In the genomic region with DNA sequence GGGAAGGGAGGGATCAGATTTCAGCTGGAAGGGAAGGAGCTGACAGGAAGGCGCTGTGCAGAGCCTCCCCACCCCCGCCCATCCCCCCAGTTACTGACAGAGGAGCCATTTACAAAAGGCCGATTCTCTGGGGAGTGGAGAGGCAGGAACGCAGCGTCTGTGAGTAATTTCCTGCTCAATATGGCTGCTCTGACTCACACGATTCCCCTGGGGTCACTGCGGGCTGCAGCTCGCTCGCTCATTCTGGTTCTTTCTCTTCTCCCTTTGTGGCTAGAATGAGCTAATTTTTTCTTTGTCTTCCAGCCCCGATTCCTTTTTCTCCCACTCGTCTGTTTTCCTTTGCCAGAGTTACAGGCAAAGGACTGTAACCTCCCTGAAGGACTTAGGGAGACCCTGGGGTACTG, we compare ENCODE assay signal across 8 cellular contexts. TPM values are rescaled to one million over a fixed set of nuclear protein-coding genes. Genes with fewer than 3 reads are reported as not detected.
DNase-seq lines count a peak whose midpoint lies in the region; ATAC-seq and FAIRE-seq lines count a peak whose summit lies in the region.

No MANE protein-coding gene starts in this region.

- H3K4me2 ChIP-seq in neuronal stem cell (ENCODE audit: insufficient read depth, low read length, poor library complexity, severe bottlenecking): peak overlapping the region; percentile 58

- peaks cover 40 to 55% of the 10 kb centered on the region in 2 donors for H3K4me1 ChIP-seq in neuronal stem cell (ENCODE audit: control insufficient read depth in 2 of 2, insufficient read depth in 1 of 2, low read depth in 1 of 2, low read length in 2 of 2)

- H3K79me1 ChIP-seq in neuronal stem cell (ENCODE audit: low read depth, low read length): peaks cover 8% of the 10 kb centered on the region

- DNase-seq in DMS153 (lab: John Stamatoyannopoulos, UW): peak; percentile 96
- peak; percentile 97 for DNase-seq in Kasumi-1 (lab: John Stamatoyannopoulos, UW)
- peak; percentile 97 for DNase-seq in SIG-M5 treated with dmso at 0.1 percent for 504 hours (lab: John Stamatoyannopoulos, UW; ENCODE audit: unreplicated experiment)
- peak; percentile 23 to 67 (median 36) for DNase-seq in activated naive CD4-positive, alpha-beta T cell (lab: John Stamatoyannopoulos, UW)
- DNase-seq in frontal cortex (ENCODE audit: low spot score in 2 of 2): peak; percentile 74 to 84
- DNase-seq in neuronal stem cell (ENCODE audit: low spot score): peak; percentile 90
- DNase-seq in substantia nigra (lab: John Stamatoyannopoulos, UW): peak in 48 of 49 donors; percentile 40 to 94 (median 80)

- ATAC-seq in GM21786 (IDR thresholded peaks at IDR 0.05; ENCODE audit: unreplicated experiment): peak; percentile 67

- H3K27ac ChIP-seq in neuronal stem cell (replicated peaks; ENCODE audit: low read length) (peak overlapping the region; percentile 100), substantia nigra (ENCODE audit: low read depth, low read length, poor library complexity, severe bottlenecking) (peak overlapping the region; percentile 100)

- peak overlapping the region; percentile 8 for H3K23ac ChIP-seq in neuronal stem cell (ENCODE audit: low read depth, low read length, poor library complexity)

- H2AFZ ChIP-seq in neuronal stem cell (ENCODE audit: low read length): no peak overlapping the region

- peak overlapping the region; percentile 99 for H2BK5ac ChIP-seq in neuronal stem cell (ENCODE audit: low read length)

- peaks cover 22 to 58% of the 10 kb centered on the region in 2 donors for H3K36me3 ChIP-seq in neuronal stem cell (replicated peaks in 1 of 2; ENCODE audit: control insufficient read depth in 2 of 2, insufficient read depth in 2 of 2, low read length in 2 of 2)

- peak overlapping the region; percentile 100 for H3K18ac ChIP-seq in neuronal stem cell (ENCODE audit: low read length)

- peak overlapping the region; percentile 41 to 62 for H3K4me3 ChIP-seq in neuronal stem cell (ENCODE audit: low read length in 2 of 2)

- peak overlapping the region; percentile 3 for H2BK12ac ChIP-seq in neuronal stem cell (ENCODE audit: low read length)

- H4K8ac ChIP-seq in neuronal stem cell (ENCODE audit: low read depth, low read length): peak overlapping the region; percentile 53

- peak overlapping the region; percentile 5 for H3K14ac ChIP-seq in neuronal stem cell (ENCODE audit: low read length)

- H2BK15ac ChIP-seq in neuronal stem cell (ENCODE audit: low read length): peak overlapping the region; percentile 60

- FAIRE-seq in frontal cortex (lab: Jason Lieb, UNC): no peak

- peak overlapping the region; percentile 89 for H3K9ac ChIP-seq in neuronal stem cell (ENCODE audit: low read depth, low read length, poor library complexity)

- H4K91ac ChIP-seq in neuronal stem cell (ENCODE audit: low read depth, low read length, poor library complexity): peak overlapping the region; percentile 98

- no peaks in the 10 kb centered on the region for H3K9me3 ChIP-seq in neuronal stem cell (replicated peaks in 1 of 2; ENCODE audit: control insufficient read depth in 2 of 2, insufficient read depth in 1 of 2, low read depth in 1 of 2, low read length in 2 of 2)

- H3K27me3 ChIP-seq in neuronal stem cell (ENCODE audit: control insufficient read depth in 3 of 3, insufficient read depth in 3 of 3, low read depth in 1 of 3, low read length in 3 of 3): no peaks in the 10 kb centered on the region

- H2AK5ac ChIP-seq in neuronal stem cell (ENCODE audit: low read depth, low read length): peak overlapping the region; percentile 100

- peak overlapping the region; percentile 31 for H3K4ac ChIP-seq in neuronal stem cell (ENCODE audit: low read length)

- WGBS in neuronal stem cell (ENCODE audit: extremely low coverage in 2 of 2, insufficient read length in 2 of 2, insufficient replicate concordance in 1 of 2), 2 donors: no CpG with 5 or more reads among the region's 11 CpGs

- H2BK120ac ChIP-seq in neuronal stem cell (ENCODE audit: low read depth, low read length): peak overlapping the region; percentile 98

RNA-seq across cellular contexts. Expression of gene PTPA, which starts 28.8 kb away (rescaled TPM):
- 55.0 TPM for total RNA-seq in frontal cortex
- 74.5 TPM for polyA plus RNA-seq in neuronal stem cell (2013, experiment 1 of 2)
- polyA plus RNA-seq in neuronal stem cell (2013, experiment 2 of 2): 76.7 TPM

RNA-seq across cellular contexts. Expression of gene CRAT, which starts 29.4 kb away (rescaled TPM):
- 12.2 TPM for total RNA-seq in frontal cortex
- polyA plus RNA-seq in neuronal stem cell (2013, experiment 1 of 2): 12.9 TPM
- 12.1 TPM for polyA plus RNA-seq in neuronal stem cell (2013, experiment 2 of 2)

RNA-seq across cellular contexts. Expression of gene IER5L, which starts 38.1 kb away (rescaled TPM):
- 33.8 TPM for total RNA-seq in frontal cortex
- polyA plus RNA-seq in neuronal stem cell (2013, experiment 1 of 2): 15.9 TPM
- 15.2 TPM for polyA plus RNA-seq in neuronal stem cell (2013, experiment 2 of 2)

RNA-seq across cellular contexts. Expression of gene DOLPP1, which starts 59.1 kb away (rescaled TPM):
- 16.7 TPM for total RNA-seq in frontal cortex
- 34.9 TPM for polyA plus RNA-seq in neuronal stem cell (2013, experiment 1 of 2)
- polyA plus RNA-seq in neuronal stem cell (2013, experiment 2 of 2): 34.1 TPM

Comparison
In these comparisons a context has a peak if more than half of its experiments do, and no peak if none do; other contexts are left out.
1. Peak in every context shown above with its lines: DNase-seq, ATAC-seq, H3K4me3 ChIP-seq and H3K27ac ChIP-seq.
2. DNase-seq: peak in every context shown above with its lines; median percentile 97 in Kasumi-1; 97 in SIG-M5 treated with dmso at 0.1 percent for 504 hours; 96 in DMS153; 90 in neuronal stem cell; 80 in substantia nigra; 79 in frontal cortex; 36 in activated naive CD4-positive, alpha-beta T cell.